17 cellular contexts compared by ENCODE assay signal in genomic region chr1:203349757-203350522, GRCh38. TPM values are rescaled to one million over a fixed set of nuclear protein-coding genes. Genes with fewer than 3 reads are reported as not detected.
DNase-seq lines count a peak whose midpoint lies in the region; ATAC-seq and TF ChIP-seq lines count a peak whose summit lies in the region.
"Had no signal": no experiment of that assay in that cellular context is flagged by ENCODE, and none has a peak within 500 bp of the region (broad histone marks: within the 10 kb centered on the region; RNA-seq: fewer than 3 reads in every experiment).

No MANE protein-coding gene starts in this region.

- peaks cover 6 to 24% of the 10 kb centered on the region in 2 donors for H3K4me1 ChIP-seq in muscle layer of duodenum (ENCODE audit: control insufficient read depth in 1 of 2, insufficient read depth in 2 of 2, low read length in 2 of 2)
- H3K4me1 ChIP-seq: BE2C had no signal

- no peaks in the 10 kb centered on the region for H3K27me3 ChIP-seq in muscle layer of duodenum (ENCODE audit: low read depth, low read length)
- H3K27me3 ChIP-seq: BE2C had no signal

- peaks cover 19% of the 10 kb centered on the region for H3K27me3 Mint-ChIP-seq in activated naive CD8-positive, alpha-beta T cell treated with anti-CD3 and anti-CD28 coated beads for 36 hours
- peaks cover 11% of the 10 kb centered on the region for H3K27me3 Mint-ChIP-seq in endothelial cell (ENCODE audit: unreplicated experiment)

- H3K9me3 ChIP-seq in muscle layer of duodenum (ENCODE audit: control insufficient read depth in 1 of 2, low read length in 2 of 2) = no peaks in the 10 kb centered on the region
- H3K9me3 ChIP-seq: BE2C, SK-N-SH had no signal

- H3K36me3 ChIP-seq in muscle layer of duodenum (ENCODE audit: control insufficient read depth in 1 of 2, insufficient read depth in 2 of 2, low read length in 2 of 2) = no peaks in the 10 kb centered on the region
- H3K36me3 ChIP-seq: BE2C had no signal

- no peaks in the 10 kb centered on the region for H3K9me3 Mint-ChIP-seq in activated naive CD8-positive, alpha-beta T cell treated with anti-CD3 and anti-CD28 coated beads for 36 hours
- H3K9me3 Mint-ChIP-seq in endothelial cell (ENCODE audit: unreplicated experiment) = no peaks in the 10 kb centered on the region

- H3K4me3 ChIP-seq in muscle layer of duodenum (ENCODE audit: low read depth in 1 of 2, low read length in 2 of 2) = peak overlapping the region; percentile 45 to 47

- H3K4me1 Mint-ChIP-seq in activated naive CD8-positive, alpha-beta T cell treated with anti-CD3 and anti-CD28 coated beads for 36 hours = peaks cover 17% of the 10 kb centered on the region
- peaks cover 7% of the 10 kb centered on the region for H3K4me1 Mint-ChIP-seq in endothelial cell (ENCODE audit: unreplicated experiment)

- H3K27ac ChIP-seq in muscle layer of duodenum (ENCODE audit: low read length) (peak overlapping the region; percentile 46), substantia nigra (ENCODE audit: low read depth, low read length, poor library complexity, severe bottlenecking) (peak overlapping the region; percentile 13)

- no peaks in the 10 kb centered on the region for H3K36me3 Mint-ChIP-seq in activated naive CD8-positive, alpha-beta T cell treated with anti-CD3 and anti-CD28 coated beads for 36 hours
- no peaks in the 10 kb centered on the region for H3K36me3 Mint-ChIP-seq in endothelial cell (ENCODE audit: low read depth, unreplicated experiment)

- peak overlapping the region; percentile 42 for H3K27ac Mint-ChIP-seq in activated naive CD8-positive, alpha-beta T cell treated with anti-CD3 and anti-CD28 coated beads for 36 hours
- no peak overlapping the region for H3K27ac Mint-ChIP-seq in endothelial cell (ENCODE audit: unreplicated experiment)

- no peak for DNase-seq in activated naive CD8-positive, alpha-beta T cell treated with anti-CD3 and anti-CD28 coated beads for 36 hours
- DNase-seq in endothelial cell (ENCODE audit: low spot score) = no peak
- DNase-seq in substantia nigra (lab: John Stamatoyannopoulos, UW) = peak in 35 of 49 donors; percentile 19 to 82 (median 50)
- DNase-seq in stimulated activated CD4-positive, alpha-beta T cell treated with anti-CD3 and anti-CD28 coated beads, Interleukin-12 subunit alpha, Interleukin-12 subunit beta, amount 100 ng/mL, for 4 hours = no peak
- no peak for DNase-seq in GOT3 (lab: John Stamatoyannopoulos, UW)
- DNase-seq: activated CD4-positive, alpha-beta T cell treated with anti-CD3 and anti-CD28 coated beads, Interleukin-2, amount 50 U/mL, for 48 hours; activated effector memory CD4-positive, alpha-beta T cell treated with Interleukin-2 at 50 U/mL for 16 hours; BE2C; DMS153; effector CD8-positive, alpha-beta T cell; NCI-H187; NCI-H524; SK-N-SH had no signal

- no peak for ATAC-seq in GM19035 (IDR thresholded peaks at IDR 0.05; ENCODE audit: unreplicated experiment)
- no peak for ATAC-seq in GM18868 (IDR thresholded peaks at IDR 0.05; ENCODE audit: unreplicated experiment)

- no peak for TF ChIP-seq CTCF in endothelial cell (IDR thresholded peaks at IDR 0.05; ENCODE audit: unreplicated experiment)

- peak overlapping the region; percentile 63 for H3K4me3 Mint-ChIP-seq in activated naive CD8-positive, alpha-beta T cell treated with anti-CD3 and anti-CD28 coated beads for 36 hours
- peak overlapping the region; percentile 3 for H3K4me3 Mint-ChIP-seq in endothelial cell (ENCODE audit: unreplicated experiment)

RNA-seq across cellular contexts. Expression of gene FMOD, which starts 1.0 kb away (rescaled TPM):
- 1 to 10 TPM; 3.2 to 3.3 TPM for total RNA-seq in activated naive CD8-positive, alpha-beta T cell treated with anti-CD3 and anti-CD28 coated beads for 36 hours
- total RNA-seq in endothelial cell (ENCODE audit: unreplicated experiment) = not detected
- total RNA-seq: osteocyte had no signal

RNA-seq across cellular contexts. Expression of gene BTG2, which starts 44.6 kb away (rescaled TPM):
- 10 to 100 TPM; 74.7 to 81.2 TPM for total RNA-seq in activated naive CD8-positive, alpha-beta T cell treated with anti-CD3 and anti-CD28 coated beads for 36 hours
- 80.0 TPM for total RNA-seq in endothelial cell (ENCODE audit: unreplicated experiment)

Comparison
In these comparisons a context has a peak if more than half of its experiments do, and no peak if none do; other contexts are left out.
1. DNase-seq: peak in substantia nigra (35 of 49); none in activated naive CD8-positive, alpha-beta T cell treated with anti-CD3 and anti-CD28 coated beads for 36 hours (single experiment), endothelial cell (single experiment), stimulated activated CD4-positive, alpha-beta T cell treated with anti-CD3 and anti-CD28 coated beads, Interleukin-12 subunit alpha, Interleukin-12 subunit beta, amount 100 ng/mL, for 4 hours (single experiment) and GOT3 (single experiment).